In genomic region chr1:155975375-155976061, GRCh38 we compare ENCODE assay signal across 8 cellular contexts. TPM values are rescaled to one million over a fixed set of nuclear protein-coding genes. Genes with fewer than 3 reads are reported as not detected.
DNase-seq lines count a peak whose midpoint lies in the region; ATAC-seq and TF ChIP-seq lines count a peak whose summit lies in the region.

No MANE protein-coding gene starts in this region.

- H3K9ac ChIP-seq in MM.1S (ENCODE audit: low read length) = peak overlapping the region; percentile 87; the same call in 1 of the 2 replicates

- peak overlapping the region; percentile 86 for H3K27ac ChIP-seq in CD4-positive, alpha-beta memory T cell (ENCODE audit: low read depth, low read length)
- H3K27ac ChIP-seq in MM.1S (ENCODE audit: low read length) = peak overlapping the region; percentile 93; the same call in 1 of the 2 replicates

- H4K20me1 ChIP-seq in MM.1S (ENCODE audit: insufficient read depth, low read length) = peaks cover 44% of the 10 kb centered on the region

- no peak for DNase-seq in CD4-positive, alpha-beta memory T cell
- no peak for DNase-seq in MM.1S
- no peak for DNase-seq in chondrocyte (ENCODE audit: low spot score)
- DNase-seq in nephron progenitor cell = no peak
- DNase-seq in HuH-7 (ENCODE audit: low spot score) = no peak
- no peak for DNase-seq in activated CD4-positive, alpha-beta T cell treated with anti-CD3 and anti-CD28 coated beads for 4 hours

- no peaks in the 10 kb centered on the region for H3K9me3 ChIP-seq in CD4-positive, alpha-beta memory T cell (ENCODE audit: control insufficient read depth in 1 of 2, low read length in 2 of 2)
- H3K9me3 ChIP-seq in MM.1S (replicated peaks; ENCODE audit: insufficient read depth, low read length) = no peaks in the 10 kb centered on the region

- peaks cover 74% of the 10 kb centered on the region for H3K4me1 ChIP-seq in CD4-positive, alpha-beta memory T cell (ENCODE audit: insufficient read depth, low read length)
- H3K4me1 ChIP-seq in MM.1S (ENCODE audit: low read length) = peaks cover 43% of the 10 kb centered on the region

- H3K27ac Mint-ChIP-seq in CD4-positive, alpha-beta memory T cell = peak overlapping the region; percentile 81 to 98 (median 94)
- H3K27ac Mint-ChIP-seq in chondrocyte (ENCODE audit: unreplicated experiment) (peak overlapping the region; percentile 100), nephron progenitor cell (peak overlapping the region; percentile 98)

- ATAC-seq in HG03520 (IDR thresholded peaks at IDR 0.05; ENCODE audit: unreplicated experiment) = no peak
- ATAC-seq in HG03196 (IDR thresholded peaks at IDR 0.05; ENCODE audit: unreplicated experiment) = no peak

- peaks cover 10 to 61% of the 10 kb centered on the region in 2 donors for H3K36me3 Mint-ChIP-seq in CD4-positive, alpha-beta memory T cell
- H3K36me3 Mint-ChIP-seq in chondrocyte (ENCODE audit: low read depth) (peaks cover 9% of the 10 kb centered on the region), nephron progenitor cell (ENCODE audit: low read depth) (no peaks in the 10 kb centered on the region)

- POLR2A ChIA-PET in CD4-positive, alpha-beta memory T cell (lab: Charles Lee; ENCODE audit: partially characterized antibody) = interaction anchor here (0.8 to 12.4 kb wide), 8 partner anchors 8 to 140 kb away, joined by 3 to 199 read pairs (median 8); partner anchors contain the start of genes KHDC4 and RXFP4

- peaks cover 53 to 89% (median 65%) of the 10 kb centered on the region in 4 donors for H3K4me1 Mint-ChIP-seq in CD4-positive, alpha-beta memory T cell
- H3K4me1 Mint-ChIP-seq in chondrocyte (ENCODE audit: low read depth) (peaks cover 88% of the 10 kb centered on the region), nephron progenitor cell (peaks cover 88% of the 10 kb centered on the region)

- H3K27me3 ChIP-seq in CD4-positive, alpha-beta memory T cell (ENCODE audit: insufficient read depth, low read length) = no peaks in the 10 kb centered on the region
- no peaks in the 10 kb centered on the region for H3K27me3 ChIP-seq in MM.1S (replicated peaks; ENCODE audit: insufficient read depth, low read length)

- peak overlapping the region; percentile 93 to 99 (median 97) for H3K4me3 Mint-ChIP-seq in CD4-positive, alpha-beta memory T cell
- peak overlapping the region; percentile 95 for H3K4me3 Mint-ChIP-seq in chondrocyte (ENCODE audit: unreplicated experiment)
- peak overlapping the region; percentile 97 for H3K4me3 Mint-ChIP-seq in nephron progenitor cell

- H3K36me3 ChIP-seq in CD4-positive, alpha-beta memory T cell (ENCODE audit: insufficient read depth, low read length) = peaks cover 11% of the 10 kb centered on the region
- no peaks in the 10 kb centered on the region for H3K36me3 ChIP-seq in MM.1S (replicated peaks; ENCODE audit: insufficient read depth, low read length)

- H3K4me2 ChIP-seq in MM.1S (ENCODE audit: low read depth, low read length) = peak overlapping the region; percentile 94

- CTCF ChIA-PET in CD4-positive, alpha-beta memory T cell (lab: Charles Lee; ENCODE audit: partially characterized antibody) = interaction anchor here (0.7 to 6.8 kb wide), 4 partner anchors 15 to 42 kb away, joined by 3 to 47 read pairs (median 35); partner anchors contain the start of gene KHDC4

- H3K9me3 Mint-ChIP-seq in CD4-positive, alpha-beta memory T cell = no peaks in the 10 kb centered on the region
- no peaks in the 10 kb centered on the region for H3K9me3 Mint-ChIP-seq in chondrocyte (ENCODE audit: low read depth)
- no peaks in the 10 kb centered on the region for H3K9me3 Mint-ChIP-seq in nephron progenitor cell

- H3F3A ChIP-seq in MM.1S (ENCODE audit: insufficient read depth, low read length) = peaks cover 60% of the 10 kb centered on the region

- no peak overlapping the region for H2AFZ ChIP-seq in MM.1S (ENCODE audit: low read length)

- intact Hi-C loops in CD4-positive, alpha-beta memory T cell (cut with micrococcal nuclease) = loop anchor here (1.0 to 5.0 kb wide), 3 partner anchors 8 to 118 kb away; partner anchors contain the start of genes GON4L and SYT11

- peak overlapping the region; percentile 87 to 96 for H3K4me3 ChIP-seq in CD4-positive, alpha-beta memory T cell (ENCODE audit: low read length in 2 of 2)
- peak overlapping the region; percentile 84 for H3K4me3 ChIP-seq in MM.1S (ENCODE audit: low read length)

- H3K79me2 ChIP-seq in MM.1S (ENCODE audit: low read length) = peaks cover 95% of the 10 kb centered on the region

- TF ChIP-seq CTCF in MM.1S (IDR thresholded peaks at IDR 0.05; ENCODE audit: low read length) (no peak), chondrocyte (IDR thresholded peaks at IDR 0.05) (no peak), nephron progenitor cell (IDR thresholded peaks at IDR 0.05) (no peak)

- no peaks in the 10 kb centered on the region for H3K27me3 Mint-ChIP-seq in CD4-positive, alpha-beta memory T cell
- H3K27me3 Mint-ChIP-seq in chondrocyte (ENCODE audit: low read depth) = no peaks in the 10 kb centered on the region
- H3K27me3 Mint-ChIP-seq in nephron progenitor cell (ENCODE audit: low read depth, poor library complexity) = no peaks in the 10 kb centered on the region

- no peaks in the 10 kb centered on the region for H3K9me2 ChIP-seq in MM.1S (replicated peaks; ENCODE audit: insufficient read depth, low read length)

RNA-seq across cellular contexts. Expression of gene ARHGEF2, which starts 2.8 kb away (rescaled TPM):
- total RNA-seq in CD4-positive, alpha-beta memory T cell = 100 to 1,000 TPM; 190 to 198 TPM
- 10 to 100 TPM in 1 of 2 donors, 1 to 10 TPM in 1; 6.7 to 30.4 TPM for polyA plus RNA-seq in CD4-positive, alpha-beta memory T cell
- 50.0 to 214 TPM (median 203 TPM) in 3 replicates for total RNA-seq in chondrocyte

RNA-seq across cellular contexts. Expression of gene RXFP4, which starts 34.1 kb away (rescaled TPM):
- not detected for total RNA-seq in CD4-positive, alpha-beta memory T cell
- polyA plus RNA-seq in CD4-positive, alpha-beta memory T cell = under 1 TPM in 1 of 2 donors, not detected in 1; 0.91 TPM
- total RNA-seq in chondrocyte = not detected in 3 replicates

RNA-seq across cellular contexts. Expression of gene KHDC4, which starts 41.3 kb away (rescaled TPM):
- total RNA-seq in CD4-positive, alpha-beta memory T cell = 100 to 1,000 TPM; 127 to 134 TPM
- polyA plus RNA-seq in CD4-positive, alpha-beta memory T cell = 1 to 10 TPM; 5.5 to 9.4 TPM
- 32.3 to 43.2 TPM (median 35.2 TPM) in 3 replicates for total RNA-seq in chondrocyte

RNA-seq across cellular contexts. Expression of gene SSR2, which starts 45.2 kb away (rescaled TPM):
- 100 to 1,000 TPM; 252 to 276 TPM for total RNA-seq in CD4-positive, alpha-beta memory T cell
- 100 to 1,000 TPM; 349 to 442 TPM for polyA plus RNA-seq in CD4-positive, alpha-beta memory T cell
- 233 to 257 TPM (median 238 TPM) in 3 replicates for total RNA-seq in chondrocyte
